ENCODE assay signal across 1 cellular context in the genomic region with DNA sequence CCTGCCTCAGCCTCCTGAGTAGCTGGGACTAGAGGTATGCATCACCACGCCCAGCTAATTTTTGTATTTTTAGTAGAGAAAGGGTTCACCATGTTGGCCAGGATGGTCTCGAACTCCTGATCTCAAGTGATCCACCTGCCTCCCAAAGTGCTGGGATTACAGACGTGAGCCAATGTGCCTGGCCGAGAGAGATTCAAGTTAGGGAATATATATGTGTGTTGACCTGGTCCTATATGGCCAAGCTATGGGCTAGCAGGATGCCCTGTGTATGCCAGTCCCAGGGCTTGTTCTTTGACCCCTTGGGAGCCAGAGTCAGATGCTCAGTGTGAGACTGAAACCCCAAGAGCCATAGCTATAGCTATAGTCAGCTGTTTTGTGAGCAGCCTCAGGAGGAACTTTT.
TF ChIP-seq lines count a peak whose summit lies in the region.

No MANE protein-coding gene starts in this region.

TF ChIP-seq in GM23338, 12 proteins besides CTCF, POLR2A, EP300 and RAD21 (continued from another document):
- TF ChIP-seq EZH2 (IDR thresholded peaks at IDR 0.05; ENCODE audit: low read depth, unreplicated experiment) (no peak), ZNF331 (CRISPR knock-in tag; IDR thresholded peaks at IDR 0.05; ENCODE audit: low read depth) (no peak)
